8 cellular contexts compared by ENCODE assay signal in the genomic region with DNA sequence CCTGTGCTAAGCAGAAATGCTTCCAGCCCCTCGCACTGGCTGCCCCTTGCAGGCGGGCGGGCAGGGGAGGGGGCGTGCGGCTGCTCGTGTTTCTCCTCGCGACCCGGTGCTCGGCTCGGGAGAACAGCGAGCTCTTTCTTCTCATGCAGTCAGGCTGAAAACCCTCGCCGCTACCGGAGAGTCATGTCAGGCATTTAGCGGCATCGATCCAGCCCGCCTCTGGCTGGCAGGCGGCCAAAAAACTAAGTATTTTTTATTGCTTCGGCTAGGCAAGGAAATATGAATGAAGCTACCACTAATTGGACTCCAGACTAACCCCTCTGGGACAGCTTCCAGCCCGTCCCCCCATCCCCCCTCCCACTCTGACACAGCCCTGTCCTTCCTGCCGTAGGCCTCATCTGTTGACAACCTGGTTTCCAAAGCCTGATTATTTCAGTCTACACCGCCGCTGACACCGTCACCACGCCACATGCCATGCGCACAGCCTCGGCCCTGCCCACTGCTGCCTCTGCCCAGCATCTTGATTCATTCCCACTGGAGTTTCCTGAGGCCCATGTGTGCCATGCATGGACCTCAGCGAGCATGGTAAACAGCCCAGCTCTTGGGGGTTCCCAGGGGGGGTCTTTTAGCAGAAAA. TPM values are rescaled to one million over a fixed set of nuclear protein-coding genes. Genes with fewer than 3 reads are reported as not detected.
DNase-seq lines count a peak whose midpoint lies in the region; ATAC-seq and TF ChIP-seq lines count a peak whose summit lies in the region.

No MANE protein-coding gene starts in this region.

- DNase-seq in AG08396 (ENCODE audit: low spot score), result peak; percentile 81
- peak; percentile 81 for DNase-seq in NCI-H2029 (lab: John Stamatoyannopoulos, UW)
- DNase-seq in brain pericyte (ENCODE audit: low read depth, low spot score), result peak; percentile 26
- DNase-seq in lower leg skin (ENCODE audit: low spot score in 2 of 2), result peak; percentile 57 to 90
- DNase-seq in uterus, result peak; percentile 78 to 87
- DNase-seq in GM19238 (ENCODE audit: insufficient read length, low spot score), result no peak
- no peak for DNase-seq in SIG-M5 treated with dmso at 0.1 percent for 504 hours (lab: John Stamatoyannopoulos, UW; ENCODE audit: unreplicated experiment)

- intact Hi-C loops in lower leg skin (cut with DNase I; ENCODE audit: low total_unique reads) (no loop called here), uterus (cut with DNase I; ENCODE audit: low total_unique reads) (no loop called here)

- WGBS in lower leg skin, 2 donors, result 56 to 65% methylated on average over 29 of the region's 29 CpGs

- H3K27me3 ChIP-seq in uterus, result no peaks in the 10 kb centered on the region

- H3K4me3 ChIP-seq in lower leg skin (ENCODE audit: low read depth, poor library complexity, severe bottlenecking) (no peak overlapping the region), uterus (no peak overlapping the region)

- H3K36me3 ChIP-seq in uterus, result no peaks in the 10 kb centered on the region

- H3K4me1 ChIP-seq in uterus, result peaks cover 5 to 10% of the 10 kb centered on the region in 2 donors

- no peak for ATAC-seq in GM21529 (IDR thresholded peaks at IDR 0.05; ENCODE audit: unreplicated experiment)

- TF ChIP-seq CTCF in lower leg skin (IDR thresholded peaks at IDR 0.05), result no peak
- no peak for TF ChIP-seq CTCF in uterus (IDR thresholded peaks at IDR 0.05)

- no peak for TF ChIP-seq POLR2A in lower leg skin (IDR thresholded peaks at IDR 0.05)
- TF ChIP-seq POLR2A in uterus (IDR thresholded peaks at IDR 0.05), result no peak

- H3K27ac ChIP-seq in uterus, result peak overlapping the region; percentile 39 to 72

- no peaks in the 10 kb centered on the region for H3K9me3 ChIP-seq in uterus

RNA-seq across cellular contexts. Expression of a gene that starts 35.3 kb away (rescaled TPM):
- total RNA-seq in lower leg skin, result 100 to 1,000 TPM in 3 of 4 donors, 10 to 100 TPM in 1; 95.7 to 136 (median 124) TPM
- 100 to 1,000 TPM in 1 of 4 donors, 10 to 100 TPM in 2, 1 to 10 TPM in 1; 7.4 to 244 (median 49.4) TPM for total RNA-seq in uterus

Comparison
In these comparisons a context has a peak if more than half of its experiments do, and no peak if none do; other contexts are left out.
1. DNase-seq: peak in AG08396 (single experiment), NCI-H2029 (single experiment), brain pericyte (single experiment), lower leg skin (2 of 2) and uterus (2 of 2); none in GM19238 (single experiment) and SIG-M5 treated with dmso at 0.1 percent for 504 hours (single experiment).